8 cellular contexts compared by ENCODE assay signal in the genomic region with DNA sequence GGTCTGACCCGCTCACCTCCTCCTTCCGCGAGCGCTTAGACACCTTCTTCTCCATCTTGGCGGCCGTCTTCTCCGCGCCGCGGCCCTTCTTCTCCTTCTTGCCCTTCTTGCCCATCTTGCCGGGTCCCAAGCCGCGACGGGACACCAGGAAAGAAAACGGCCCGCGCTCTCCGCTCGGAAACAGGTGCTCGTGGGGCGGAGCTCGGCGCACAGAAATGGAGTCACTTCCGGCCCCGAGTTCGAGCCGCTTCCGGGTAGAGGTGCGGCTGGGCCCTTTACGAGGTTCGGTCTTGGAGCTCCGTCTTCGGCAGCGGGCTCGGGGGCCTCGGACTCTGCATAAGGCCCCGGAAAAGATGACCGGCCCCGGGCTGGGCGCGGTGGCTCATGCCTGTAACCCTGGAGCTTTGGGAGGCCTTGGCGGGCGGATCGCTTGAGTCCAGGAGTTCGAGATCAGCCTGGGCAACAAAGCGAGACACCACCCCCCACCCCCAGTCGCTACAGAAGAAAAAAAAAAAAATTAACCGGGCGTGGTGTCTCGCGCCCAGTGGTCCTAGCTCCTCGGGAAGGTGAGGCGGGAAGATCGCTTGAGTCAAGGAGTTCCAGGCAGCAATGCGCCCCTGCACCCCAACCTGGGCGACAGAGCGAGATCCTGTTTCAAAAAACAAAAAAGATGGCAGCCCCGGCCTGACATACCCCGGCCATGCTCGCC. TPM values are rescaled to one million over a fixed set of nuclear protein-coding genes. Genes with fewer than 3 reads are reported as not detected.
DNase-seq lines count a peak whose midpoint lies in the region; ATAC-seq and TF ChIP-seq lines count a peak whose summit lies in the region.

A gene (minus strand): TSS at position 211 of the 709 bp plus-strand sequence. CDS start 96 bp downstream, at position 115.

- peak in 3 of 4 donors; percentile 29 to 86 (median 67) for TF ChIP-seq POLR2A in upper lobe of left lung (IDR thresholded peaks at IDR 0.05)

- H3K27ac ChIP-seq in upper lobe of left lung = peak within 1 kb of the TSS; percentile 91 to 96 (median 92)

- peaks cover 23% of the 10 kb centered on the region for H3K36me3 Mint-ChIP-seq in T-helper 1 cell treated with Interleukin-12 subunit alpha and Interleukin-12 subunit beta and Interleukin-4 antibody, amounts not matched to agents 30 μg/mL and 1 μg/mL, for 36 hours (ENCODE audit: low read depth)
- H3K36me3 Mint-ChIP-seq in progenitor cell of endocrine pancreas (ENCODE audit: insufficient read depth) = peaks cover 7% of the 10 kb centered on the region

- peak within 1 kb of the TSS; percentile 100 for H3K4me3 Mint-ChIP-seq in T-helper 1 cell treated with Interleukin-12 subunit alpha and Interleukin-12 subunit beta and Interleukin-4 antibody, amounts not matched to agents 30 μg/mL and 1 μg/mL, for 36 hours
- H3K4me3 Mint-ChIP-seq in progenitor cell of endocrine pancreas (ENCODE audit: low read depth) = peak within 1 kb of the TSS; percentile 100

- H3K9me3 Mint-ChIP-seq in T-helper 1 cell treated with Interleukin-12 subunit alpha and Interleukin-12 subunit beta and Interleukin-4 antibody, amounts not matched to agents 30 μg/mL and 1 μg/mL, for 36 hours = no peaks in the 10 kb centered on the region
- no peaks in the 10 kb centered on the region for H3K9me3 Mint-ChIP-seq in progenitor cell of endocrine pancreas (ENCODE audit: low read depth)

- H3K4me3 ChIP-seq in HAP-1 = peak within 1 kb of the TSS; percentile 93
- H3K4me3 ChIP-seq in upper lobe of left lung = peak within 1 kb of the TSS; percentile 75 to 98 (median 96)

- peak in 1 of 4 donors; percentile 10 for TF ChIP-seq EP300 in upper lobe of left lung (IDR thresholded peaks at IDR 0.05)

- H3K27me3 ChIP-seq in HAP-1 (ENCODE audit: low read depth) (no peaks in the 10 kb centered on the region), upper lobe of left lung (no peaks in the 10 kb centered on the region)

- 1% methylated on average over 32 to 58 of the region's 60 CpGs for WGBS in upper lobe of left lung, 2 donors

- H3K4me1 ChIP-seq in HAP-1 (peaks cover 3% of the 10 kb centered on the region; the same call in 1 of the 2 replicates), upper lobe of left lung (peaks cover 13 to 30% (median 18%) of the 10 kb centered on the region in 4 donors)

- H3K27me3 Mint-ChIP-seq in T-helper 1 cell treated with Interleukin-12 subunit alpha and Interleukin-12 subunit beta and Interleukin-4 antibody, amounts not matched to agents 30 μg/mL and 1 μg/mL, for 36 hours (ENCODE audit: low read depth) = no peaks in the 10 kb centered on the region
- no peaks in the 10 kb centered on the region for H3K27me3 Mint-ChIP-seq in progenitor cell of endocrine pancreas

- peaks cover 32% of the 10 kb centered on the region for H3K4me1 Mint-ChIP-seq in T-helper 1 cell treated with Interleukin-12 subunit alpha and Interleukin-12 subunit beta and Interleukin-4 antibody, amounts not matched to agents 30 μg/mL and 1 μg/mL, for 36 hours (ENCODE audit: low read depth)
- peaks cover 8% of the 10 kb centered on the region for H3K4me1 Mint-ChIP-seq in progenitor cell of endocrine pancreas (ENCODE audit: low read depth)

- intact Hi-C loops in left cardiac atrium (cut with DNase I) = loop anchor here in 1 of 2 donors (5.0 kb wide), 1 partner anchor 179 kb away; no protein-coding TSS in a partner anchor

- TF ChIP-seq CTCF in progenitor cell of endocrine pancreas (IDR thresholded peaks at IDR 0.05; ENCODE audit: unreplicated experiment) (no peak), upper lobe of left lung (IDR thresholded peaks at IDR 0.05) (no peak)

- H3K27ac Mint-ChIP-seq in T-helper 1 cell treated with Interleukin-12 subunit alpha and Interleukin-12 subunit beta and Interleukin-4 antibody, amounts not matched to agents 30 μg/mL and 1 μg/mL, for 36 hours = peak within 1 kb of the TSS; percentile 99
- peak within 1 kb of the TSS; percentile 99 for H3K27ac Mint-ChIP-seq in progenitor cell of endocrine pancreas

- peak; percentile 86 for DNase-seq in G401 (ENCODE audit: low spot score)
- DNase-seq in HAP-1 (ENCODE audit: low spot score in 2 of 2) = peak; percentile 67 to 91
- DNase-seq in NAMALWA (ENCODE audit: low spot score) = peak; percentile 92
- peak; percentile 78 for DNase-seq in amniotic epithelial cell (ENCODE audit: low read depth)
- DNase-seq in left cardiac atrium = peak; percentile 92
- peak; percentile 71 for DNase-seq in progenitor cell of endocrine pancreas (ENCODE audit: low spot score, unreplicated experiment)
- DNase-seq in upper lobe of left lung = peak; percentile 90 to 96

- in situ Hi-C loops in G401 (cut with HindIII; ENCODE audit: low sequenced_read_pairs) (no loop called here), HAP-1 (cut with MboI; ENCODE audit: low sequenced_read_pairs) (no loop called here)

- H3K9me3 ChIP-seq in HAP-1 = no peaks in the 10 kb centered on the region
- no peaks in the 10 kb centered on the region for H3K9me3 ChIP-seq in upper lobe of left lung

- H3K36me3 ChIP-seq in HAP-1 (replicated peaks) (peaks cover 35% of the 10 kb centered on the region), upper lobe of left lung (peaks cover 0 to 29% (median 15%) of the 10 kb centered on the region in 4 donors)

- ATAC-seq in left cardiac atrium (peak; percentile 96), upper lobe of left lung (ENCODE audit: low FRiP score in 2 of 2) (peak; percentile 91 to 97)

RNA-seq across cellular contexts. Expression of the gene that starts here (rescaled TPM):
- 41.2 and 42.5 TPM in 2 replicates for total RNA-seq in G401 (2014; rRNA removed; shearing (Covaris generic))
- total RNA-seq in left cardiac atrium = 10 to 100 TPM; 11.4 to 18.0 TPM
- total RNA-seq in progenitor cell of endocrine pancreas = 58.8 and 68.7 TPM in 2 replicates
- total RNA-seq in upper lobe of left lung = 100 to 1,000 TPM in 2 of 6 donors, 10 to 100 TPM in 4; 30.7 to 248 (median 37.5) TPM

Comparison
In these comparisons a context has a peak if more than half of its experiments do, and no peak if none do; other contexts are left out.
1. Peak in every context shown above with its lines: DNase-seq, ATAC-seq, H3K4me3 ChIP-seq and H3K27ac ChIP-seq.